Comparison of ENCODE assay signal across 1 cellular context in genomic region chr3:190330936-190331734, GRCh38.
A peak's percentile ranks its signal among the peaks of the same experiment; 100 is the strongest.
TF ChIP-seq lines count a peak whose summit lies in the region.

No MANE protein-coding gene starts in this region.

TF ChIP-seq in HepG2, 621 proteins besides CTCF, POLR2A, EP300 and RAD21 (continued from another document and continues in another):
- TF ChIP-seq, protein P1, sequence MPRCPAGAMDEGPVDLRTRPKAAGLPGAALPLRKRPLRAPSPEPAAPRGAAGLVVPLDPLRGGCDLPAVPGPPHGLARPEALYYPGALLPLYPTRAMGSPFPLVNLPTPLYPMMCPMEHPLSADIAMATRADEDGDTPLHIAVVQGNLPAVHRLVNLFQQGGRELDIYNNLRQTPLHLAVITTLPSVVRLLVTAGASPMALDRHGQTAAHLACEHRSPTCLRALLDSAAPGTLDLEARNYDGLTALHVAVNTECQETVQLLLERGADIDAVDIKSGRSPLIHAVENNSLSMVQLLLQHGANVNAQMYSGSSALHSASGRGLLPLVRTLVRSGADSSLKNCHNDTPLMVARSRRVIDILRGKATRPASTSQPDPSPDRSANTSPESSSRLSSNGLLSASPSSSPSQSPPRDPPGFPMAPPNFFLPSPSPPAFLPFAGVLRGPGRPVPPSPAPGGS (CRISPR knock-in tag; IDR thresholded peaks at IDR 0.05), result no peak
- TF ChIP-seq SALL1 (CRISPR knock-in tag; IDR thresholded peaks at IDR 0.05) (peak; percentile 95), MEIS1 (CRISPR knock-in tag; IDR thresholded peaks at IDR 0.05; ENCODE audit: borderline replicate concordance) (peak; percentile 40; the same call in 1 of the 2 replicates), ZNF616 (CRISPR knock-in tag; IDR thresholded peaks at IDR 0.05; ENCODE audit: low read depth) (0 out of 2 replicates have a peak, but pooled peaks have one; percentile 23), HES4 (CRISPR knock-in tag; IDR thresholded peaks at IDR 0.05; ENCODE audit: borderline replicate concordance) (no peak), GZF1 (CRISPR knock-in tag; IDR thresholded peaks at IDR 0.05) (no peak), TRIM22 (IDR thresholded peaks at IDR 0.05) (no peak), IRF1 (CRISPR knock-in tag; IDR thresholded peaks at IDR 0.05; ENCODE audit: low read depth) (no peak), ZNF747 (CRISPR knock-in tag; IDR thresholded peaks at IDR 0.05; ENCODE audit: borderline replicate concordance) (peak; percentile 42; the same call in 1 of the 2 replicates), ERF (CRISPR knock-in tag; IDR thresholded peaks at IDR 0.05) (peak; percentile 80; the same call in 1 of the 2 replicates), ASH2L (IDR thresholded peaks at IDR 0.05; ENCODE audit: insufficient read length, low read depth, low read length) (peak; percentile 90), ZNF569 (CRISPR knock-in tag; IDR thresholded peaks at IDR 0.05; ENCODE audit: borderline replicate concordance) (no peak), SCMH1 (CRISPR knock-in tag; IDR thresholded peaks at IDR 0.05; ENCODE audit: borderline replicate concordance) (no peak), CHD4 (IDR thresholded peaks at IDR 0.05; ENCODE audit: borderline replicate concordance, low read length) (no peak), ZNF746 (CRISPR knock-in tag; IDR thresholded peaks at IDR 0.05) (peak; percentile 52; the same call in 1 of the 2 replicates), SKI (IDR thresholded peaks at IDR 0.05; ENCODE audit: partially characterized antibody) (peak; percentile 46), PHF20 (CRISPR knock-in tag; IDR thresholded peaks at IDR 0.05) (no peak), ZNF17 (CRISPR knock-in tag; IDR thresholded peaks at IDR 0.05) (no peak), ZNF430 (CRISPR knock-in tag; IDR thresholded peaks at IDR 0.05) (peak; percentile 49; the same call in 1 of the 2 replicates), IRX3 (CRISPR knock-in tag; IDR thresholded peaks at IDR 0.05; ENCODE audit: borderline replicate concordance, low read depth) (no peak), TBX3 (IDR thresholded peaks at IDR 0.05; ENCODE audit: borderline replicate concordance) (peak; percentile 50; the same call in 1 of the 2 replicates), ELF1 (CRISPR knock-in tag; IDR thresholded peaks at IDR 0.05) (peak; percentile 48; the same call in 1 of the 2 replicates), HDAC6 (IDR thresholded peaks at IDR 0.05; ENCODE audit: low read depth, low read length) (0 out of 2 replicates have a peak, but pooled peaks have one; percentile 52), PRPF4 (IDR thresholded peaks at IDR 0.05; ENCODE audit: low read depth, low read length, poor library complexity, severe bottlenecking) (no peak)
- TF ChIP-seq, protein P2, sequence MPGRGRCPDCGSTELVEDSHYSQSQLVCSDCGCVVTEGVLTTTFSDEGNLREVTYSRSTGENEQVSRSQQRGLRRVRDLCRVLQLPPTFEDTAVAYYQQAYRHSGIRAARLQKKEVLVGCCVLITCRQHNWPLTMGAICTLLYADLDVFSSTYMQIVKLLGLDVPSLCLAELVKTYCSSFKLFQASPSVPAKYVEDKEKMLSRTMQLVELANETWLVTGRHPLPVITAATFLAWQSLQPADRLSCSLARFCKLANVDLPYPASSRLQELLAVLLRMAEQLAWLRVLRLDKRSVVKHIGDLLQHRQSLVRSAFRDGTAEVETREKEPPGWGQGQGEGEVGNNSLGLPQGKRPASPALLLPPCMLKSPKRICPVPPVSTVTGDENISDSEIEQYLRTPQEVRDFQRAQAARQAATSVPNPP (CRISPR knock-in tag; IDR thresholded peaks at IDR 0.05), result peak; percentile 70; the same call in 1 of the 2 replicates
- TF ChIP-seq, protein P3, sequence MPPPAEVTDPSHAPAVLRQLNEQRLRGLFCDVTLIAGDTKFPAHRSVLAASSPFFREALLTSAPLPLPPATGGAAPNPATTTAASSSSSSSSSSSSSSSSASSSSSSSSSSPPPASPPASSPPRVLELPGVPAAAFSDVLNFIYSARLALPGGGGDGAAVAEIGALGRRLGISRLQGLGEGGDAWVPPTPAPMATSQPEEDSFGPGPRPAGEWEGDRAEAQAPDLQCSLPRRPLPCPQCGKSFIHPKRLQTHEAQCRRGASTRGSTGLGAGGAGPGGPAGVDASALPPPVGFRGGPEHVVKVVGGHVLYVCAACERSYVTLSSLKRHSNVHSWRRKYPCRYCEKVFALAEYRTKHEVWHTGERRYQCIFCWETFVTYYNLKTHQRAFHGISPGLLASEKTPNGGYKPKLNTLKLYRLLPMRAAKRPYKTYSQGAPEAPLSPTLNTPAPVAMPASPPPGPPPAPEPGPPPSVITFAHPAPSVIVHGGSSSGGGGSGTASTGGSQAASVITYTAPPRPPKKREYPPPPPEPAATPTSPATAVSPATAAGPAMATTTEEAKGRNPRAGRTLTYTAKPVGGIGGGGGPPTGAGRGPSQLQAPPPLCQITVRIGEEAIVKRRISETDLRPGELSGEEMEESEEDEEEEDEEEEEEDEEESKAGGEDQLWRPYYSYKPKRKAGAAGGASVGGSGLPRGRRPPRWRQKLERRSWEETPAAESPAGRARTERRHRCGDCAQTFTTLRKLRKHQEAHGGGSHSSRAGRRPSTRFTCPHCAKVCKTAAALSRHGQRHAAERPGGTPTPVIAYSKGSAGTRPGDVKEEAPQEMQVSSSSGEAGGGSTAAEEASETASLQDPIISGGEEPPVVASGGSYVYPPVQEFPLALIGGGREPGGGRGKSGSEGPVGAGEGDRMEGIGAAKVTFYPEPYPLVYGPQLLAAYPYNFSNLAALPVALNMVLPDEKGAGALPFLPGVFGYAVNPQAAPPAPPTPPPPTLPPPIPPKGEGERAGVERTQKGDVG (CRISPR knock-in tag; IDR thresholded peaks at IDR 0.05; ENCODE audit: borderline replicate concordance), result no peak
- TF ChIP-seq, protein P4, sequence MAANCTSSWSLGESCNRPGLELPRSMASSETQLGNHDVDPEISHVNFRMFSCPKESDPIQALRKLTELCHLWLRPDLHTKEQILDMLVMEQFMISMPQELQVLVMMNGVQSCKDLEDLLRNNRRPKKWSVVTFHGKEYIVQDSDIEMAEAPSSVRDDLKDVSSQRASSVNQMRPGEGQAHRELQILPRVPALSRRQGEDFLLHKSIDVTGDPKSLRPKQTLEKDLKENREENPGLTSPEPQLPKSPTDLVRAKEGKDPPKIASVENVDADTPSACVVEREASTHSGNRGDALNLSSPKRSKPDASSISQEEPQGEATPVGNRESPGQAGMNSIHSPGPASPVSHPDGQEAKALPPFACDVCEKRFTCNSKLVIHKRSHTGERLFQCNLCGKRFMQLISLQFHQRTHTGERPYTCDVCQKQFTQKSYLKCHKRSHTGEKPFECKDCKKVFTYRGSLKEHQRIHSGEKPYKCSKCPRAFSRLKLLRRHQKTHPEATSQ (CRISPR knock-in tag; IDR thresholded peaks at IDR 0.05; ENCODE audit: borderline replicate concordance), result peak; percentile 88; the same call in 1 of the 2 replicates
- TF ChIP-seq, protein P5, sequence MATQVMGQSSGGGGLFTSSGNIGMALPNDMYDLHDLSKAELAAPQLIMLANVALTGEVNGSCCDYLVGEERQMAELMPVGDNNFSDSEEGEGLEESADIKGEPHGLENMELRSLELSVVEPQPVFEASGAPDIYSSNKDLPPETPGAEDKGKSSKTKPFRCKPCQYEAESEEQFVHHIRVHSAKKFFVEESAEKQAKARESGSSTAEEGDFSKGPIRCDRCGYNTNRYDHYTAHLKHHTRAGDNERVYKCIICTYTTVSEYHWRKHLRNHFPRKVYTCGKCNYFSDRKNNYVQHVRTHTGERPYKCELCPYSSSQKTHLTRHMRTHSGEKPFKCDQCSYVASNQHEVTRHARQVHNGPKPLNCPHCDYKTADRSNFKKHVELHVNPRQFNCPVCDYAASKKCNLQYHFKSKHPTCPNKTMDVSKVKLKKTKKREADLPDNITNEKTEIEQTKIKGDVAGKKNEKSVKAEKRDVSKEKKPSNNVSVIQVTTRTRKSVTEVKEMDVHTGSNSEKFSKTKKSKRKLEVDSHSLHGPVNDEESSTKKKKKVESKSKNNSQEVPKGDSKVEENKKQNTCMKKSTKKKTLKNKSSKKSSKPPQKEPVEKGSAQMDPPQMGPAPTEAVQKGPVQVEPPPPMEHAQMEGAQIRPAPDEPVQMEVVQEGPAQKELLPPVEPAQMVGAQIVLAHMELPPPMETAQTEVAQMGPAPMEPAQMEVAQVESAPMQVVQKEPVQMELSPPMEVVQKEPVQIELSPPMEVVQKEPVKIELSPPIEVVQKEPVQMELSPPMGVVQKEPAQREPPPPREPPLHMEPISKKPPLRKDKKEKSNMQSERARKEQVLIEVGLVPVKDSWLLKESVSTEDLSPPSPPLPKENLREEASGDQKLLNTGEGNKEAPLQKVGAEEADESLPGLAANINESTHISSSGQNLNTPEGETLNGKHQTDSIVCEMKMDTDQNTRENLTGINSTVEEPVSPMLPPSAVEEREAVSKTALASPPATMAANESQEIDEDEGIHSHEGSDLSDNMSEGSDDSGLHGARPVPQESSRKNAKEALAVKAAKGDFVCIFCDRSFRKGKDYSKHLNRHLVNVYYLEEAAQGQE (IDR thresholded peaks at IDR 0.05; ENCODE audit: borderline replicate concordance in 1 of 2, low read depth in 1 of 2, low read length in 2 of 2), result peak in 1 of 2 experiments; percentile 71; a peak in 2 of 4 replicates
- TF ChIP-seq, protein P6, sequence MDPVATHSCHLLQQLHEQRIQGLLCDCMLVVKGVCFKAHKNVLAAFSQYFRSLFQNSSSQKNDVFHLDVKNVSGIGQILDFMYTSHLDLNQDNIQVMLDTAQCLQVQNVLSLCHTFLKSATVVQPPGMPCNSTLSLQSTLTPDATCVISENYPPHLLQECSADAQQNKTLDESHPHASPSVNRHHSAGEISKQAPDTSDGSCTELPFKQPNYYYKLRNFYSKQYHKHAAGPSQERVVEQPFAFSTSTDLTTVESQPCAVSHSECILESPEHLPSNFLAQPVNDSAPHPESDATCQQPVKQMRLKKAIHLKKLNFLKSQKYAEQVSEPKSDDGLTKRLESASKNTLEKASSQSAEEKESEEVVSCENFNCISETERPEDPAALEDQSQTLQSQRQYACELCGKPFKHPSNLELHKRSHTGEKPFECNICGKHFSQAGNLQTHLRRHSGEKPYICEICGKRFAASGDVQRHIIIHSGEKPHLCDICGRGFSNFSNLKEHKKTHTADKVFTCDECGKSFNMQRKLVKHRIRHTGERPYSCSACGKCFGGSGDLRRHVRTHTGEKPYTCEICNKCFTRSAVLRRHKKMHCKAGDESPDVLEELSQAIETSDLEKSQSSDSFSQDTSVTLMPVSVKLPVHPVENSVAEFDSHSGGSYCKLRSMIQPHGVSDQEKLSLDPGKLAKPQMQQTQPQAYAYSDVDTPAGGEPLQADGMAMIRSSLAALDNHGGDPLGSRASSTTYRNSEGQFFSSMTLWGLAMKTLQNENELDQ (CRISPR knock-in tag; IDR thresholded peaks at IDR 0.05; ENCODE audit: borderline replicate concordance), result no peak
- TF ChIP-seq, protein P7, sequence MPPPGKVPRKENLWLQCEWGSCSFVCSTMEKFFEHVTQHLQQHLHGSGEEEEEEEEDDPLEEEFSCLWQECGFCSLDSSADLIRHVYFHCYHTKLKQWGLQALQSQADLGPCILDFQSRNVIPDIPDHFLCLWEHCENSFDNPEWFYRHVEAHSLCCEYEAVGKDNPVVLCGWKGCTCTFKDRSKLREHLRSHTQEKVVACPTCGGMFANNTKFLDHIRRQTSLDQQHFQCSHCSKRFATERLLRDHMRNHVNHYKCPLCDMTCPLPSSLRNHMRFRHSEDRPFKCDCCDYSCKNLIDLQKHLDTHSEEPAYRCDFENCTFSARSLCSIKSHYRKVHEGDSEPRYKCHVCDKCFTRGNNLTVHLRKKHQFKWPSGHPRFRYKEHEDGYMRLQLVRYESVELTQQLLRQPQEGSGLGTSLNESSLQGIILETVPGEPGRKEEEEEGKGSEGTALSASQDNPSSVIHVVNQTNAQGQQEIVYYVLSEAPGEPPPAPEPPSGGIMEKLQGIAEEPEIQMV (CRISPR knock-in tag; IDR thresholded peaks at IDR 0.05; ENCODE audit: low read depth), result no peak
- TF ChIP-seq, protein P8, sequence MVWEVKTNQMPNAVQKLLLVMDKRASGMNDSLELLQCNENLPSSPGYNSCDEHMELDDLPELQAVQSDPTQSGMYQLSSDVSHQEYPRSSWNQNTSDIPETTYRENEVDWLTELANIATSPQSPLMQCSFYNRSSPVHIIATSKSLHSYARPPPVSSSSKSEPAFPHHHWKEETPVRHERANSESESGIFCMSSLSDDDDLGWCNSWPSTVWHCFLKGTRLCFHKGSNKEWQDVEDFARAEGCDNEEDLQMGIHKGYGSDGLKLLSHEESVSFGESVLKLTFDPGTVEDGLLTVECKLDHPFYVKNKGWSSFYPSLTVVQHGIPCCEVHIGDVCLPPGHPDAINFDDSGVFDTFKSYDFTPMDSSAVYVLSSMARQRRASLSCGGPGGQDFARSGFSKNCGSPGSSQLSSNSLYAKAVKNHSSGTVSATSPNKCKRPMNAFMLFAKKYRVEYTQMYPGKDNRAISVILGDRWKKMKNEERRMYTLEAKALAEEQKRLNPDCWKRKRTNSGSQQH (CRISPR knock-in tag; IDR thresholded peaks at IDR 0.05; ENCODE audit: low read depth), result no peak
- TF ChIP-seq, protein P9, sequence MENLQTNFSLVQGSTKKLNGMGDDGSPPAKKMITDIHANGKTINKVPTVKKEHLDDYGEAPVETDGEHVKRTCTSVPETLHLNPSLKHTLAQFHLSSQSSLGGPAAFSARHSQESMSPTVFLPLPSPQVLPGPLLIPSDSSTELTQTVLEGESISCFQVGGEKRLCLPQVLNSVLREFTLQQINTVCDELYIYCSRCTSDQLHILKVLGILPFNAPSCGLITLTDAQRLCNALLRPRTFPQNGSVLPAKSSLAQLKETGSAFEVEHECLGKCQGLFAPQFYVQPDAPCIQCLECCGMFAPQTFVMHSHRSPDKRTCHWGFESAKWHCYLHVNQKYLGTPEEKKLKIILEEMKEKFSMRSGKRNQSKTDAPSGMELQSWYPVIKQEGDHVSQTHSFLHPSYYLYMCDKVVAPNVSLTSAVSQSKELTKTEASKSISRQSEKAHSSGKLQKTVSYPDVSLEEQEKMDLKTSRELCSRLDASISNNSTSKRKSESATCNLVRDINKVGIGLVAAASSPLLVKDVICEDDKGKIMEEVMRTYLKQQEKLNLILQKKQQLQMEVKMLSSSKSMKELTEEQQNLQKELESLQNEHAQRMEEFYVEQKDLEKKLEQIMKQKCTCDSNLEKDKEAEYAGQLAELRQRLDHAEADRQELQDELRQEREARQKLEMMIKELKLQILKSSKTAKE (CRISPR knock-in tag; IDR thresholded peaks at IDR 0.05; ENCODE audit: borderline replicate concordance), result peak; percentile 54; the same call in 1 of the 2 replicates
